ENCODE assay signal across 1 cellular context in genomic region chr1:12402844-12403243, GRCh38.
TF ChIP-seq lines count a peak whose summit lies in the region.

No MANE protein-coding gene starts in this region.

TF ChIP-seq in SK-N-SH, 30 proteins besides CTCF, POLR2A, EP300 and RAD21 (continued from another document):
- TF ChIP-seq USF2 (IDR thresholded peaks at IDR 0.05; ENCODE audit: borderline replicate concordance, low read depth, low read length) (no peak), GABPA (IDR thresholded peaks at IDR 0.05; ENCODE audit: low read depth) (no peak), EZH2phosphoT487 (IDR thresholded peaks at IDR 0.05; ENCODE audit: borderline replicate concordance, low read depth) (no peak), CHD2 (IDR thresholded peaks at IDR 0.05; ENCODE audit: low read length, partially characterized antibody) (no peak)
TF ChIP-seq in SK-N-SH: peak in this region for 0.
